Comparison of ENCODE assay signal across 1 cellular context in the genomic region with DNA sequence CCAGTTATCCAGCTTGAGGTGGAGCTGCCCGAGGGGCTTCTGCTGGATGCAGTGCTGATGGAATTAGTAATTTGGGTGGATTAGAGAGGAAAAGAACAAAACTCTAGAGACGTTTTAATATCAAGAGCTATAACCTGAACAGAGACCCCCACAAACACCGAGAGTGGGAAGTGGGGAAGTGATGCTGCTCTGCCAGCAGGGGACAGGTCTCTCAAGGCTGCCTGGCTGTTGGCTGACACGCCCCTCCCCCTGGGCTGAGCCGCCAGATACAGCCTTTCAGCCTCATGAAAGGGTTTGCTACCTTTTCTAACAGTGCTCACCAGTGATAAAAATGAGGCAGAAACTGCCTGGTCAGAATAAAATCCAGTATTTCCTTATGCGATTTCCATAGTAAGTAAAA.
TF ChIP-seq lines count a peak whose summit lies in the region.

No MANE protein-coding gene starts in this region.

TF ChIP-seq in endothelial cell of umbilical vein, 7 proteins besides CTCF, POLR2A, EP300 and RAD21:
- TF ChIP-seq MYC (IDR thresholded peaks at IDR 0.05; ENCODE audit: low read depth, low read length) (no peak), POLR2AphosphoS5 (IDR thresholded peaks at IDR 0.05; ENCODE audit: insufficient read depth, low read depth, low read length) (no peak), JUN (IDR thresholded peaks at IDR 0.05; ENCODE audit: borderline replicate concordance, insufficient read depth, insufficient read length, low read depth) (no peak)
